Comparison of ENCODE assay signal across 17 cellular contexts in genomic region chr6:167707686-167708500, GRCh38.
DNase-seq lines count a peak whose midpoint lies in the region; ATAC-seq and TF ChIP-seq lines count a peak whose summit lies in the region.
"Had no signal": no experiment of that assay in that cellular context is flagged by ENCODE, and none has a peak within 500 bp of the region (broad histone marks: within the 10 kb centered on the region; RNA-seq: fewer than 3 reads in every experiment).

No MANE protein-coding gene starts in this region.

- no peak overlapping the region for H3K4me3 Mint-ChIP-seq in activated CD8-positive, alpha-beta memory T cell treated with anti-CD3 and anti-CD28 coated beads, Interleukin-2, amount 10 ng/mL, durations not matched to agents 7 days and 5 days
- H3K4me3 Mint-ChIP-seq in neural crest cell, result no peak overlapping the region
- H3K4me3 Mint-ChIP-seq: CD4-positive, alpha-beta T cell had no signal

- CTCF ChIA-PET in activated CD8-positive, alpha-beta memory T cell treated with anti-CD3 and anti-CD28 coated beads, Interleukin-2, amount 10 ng/mL, durations not matched to agents 7 days and 5 days (lab: Charles Lee), result no interaction called here

- DNase-seq in activated CD8-positive, alpha-beta memory T cell treated with anti-CD3 and anti-CD28 coated beads, Interleukin-2, amount 10 ng/mL, durations not matched to agents 7 days and 5 days, result peak; percentile 21
- no peak for DNase-seq in activated CD8-positive, alpha-beta memory T cell treated with anti-CD3 and anti-CD28 coated beads for 24 hours
- peak; percentile 35 for DNase-seq in kidney epithelial cell (ENCODE audit: low read depth)
- no peak for DNase-seq in neural crest cell (ENCODE audit: low read depth, low spot score)
- DNase-seq in activated effector memory CD4-positive, alpha-beta T cell treated with anti-CD3 and anti-CD28 coated beads, Interleukin-2, amount 50 U/mL, for 16 hours, result no peak
- DNase-seq in foreskin fibroblast, result no peak
- DNase-seq: 8988T; BE2C; CD4-positive, alpha-beta T cell; EL; HCEC 1CT; KBM-7; NCI-H1436 treated with DMSO at 0.1 percent for 48 hours; NCI-H2029 treated with DMSO at 0.1 percent for 48 hours; NCI-H774 had no signal

- H3K4me3 ChIP-seq in kidney epithelial cell (ENCODE audit: low read depth, low read length), result no peak overlapping the region
- H3K4me3 ChIP-seq in foreskin fibroblast (ENCODE audit: low read depth in 1 of 2, low read length in 2 of 2), result no peak overlapping the region

- peaks cover 9% of the 10 kb centered on the region for H3K27me3 ChIP-seq in kidney epithelial cell (ENCODE audit: control insufficient read depth, insufficient read depth, low read length)
- H3K27me3 ChIP-seq: BE2C had no signal

- ATAC-seq in activated CD8-positive, alpha-beta memory T cell treated with anti-CD3 and anti-CD28 coated beads, Interleukin-2, amount 10 ng/mL, durations not matched to agents 7 days and 5 days, result no peak
- ATAC-seq in GM21786 (IDR thresholded peaks at IDR 0.05; ENCODE audit: unreplicated experiment), result no peak
- no peak for ATAC-seq in GM18868 (IDR thresholded peaks at IDR 0.05; ENCODE audit: unreplicated experiment)

- peaks cover 20% of the 10 kb centered on the region for H3K4me1 Mint-ChIP-seq in activated CD8-positive, alpha-beta memory T cell treated with anti-CD3 and anti-CD28 coated beads, Interleukin-2, amount 10 ng/mL, durations not matched to agents 7 days and 5 days
- peaks cover 4% of the 10 kb centered on the region for H3K4me1 Mint-ChIP-seq in neural crest cell

- no peaks in the 10 kb centered on the region for H3K36me3 ChIP-seq in kidney epithelial cell (ENCODE audit: control insufficient read depth, insufficient read depth, low read length)
- H3K36me3 ChIP-seq: BE2C had no signal

- no peak for TF ChIP-seq CTCF in kidney epithelial cell (IDR thresholded peaks at IDR 0.05; ENCODE audit: insufficient read depth, low read length, poor library complexity, severe bottlenecking)
- no peak for TF ChIP-seq CTCF in neural crest cell (conservative IDR thresholded peaks at IDR 0.05)
- TF ChIP-seq CTCF in foreskin fibroblast (IDR thresholded peaks at IDR 0.05; ENCODE audit: low read depth, low read length), result no peak

- no peaks in the 10 kb centered on the region for H3K9me3 Mint-ChIP-seq in activated CD8-positive, alpha-beta memory T cell treated with anti-CD3 and anti-CD28 coated beads, Interleukin-2, amount 10 ng/mL, durations not matched to agents 7 days and 5 days (ENCODE audit: low read depth)
- H3K9me3 Mint-ChIP-seq in neural crest cell, result no peaks in the 10 kb centered on the region
- H3K9me3 Mint-ChIP-seq: CD4-positive, alpha-beta T cell had no signal

- peaks cover 66% of the 10 kb centered on the region for H3K27me3 Mint-ChIP-seq in activated CD8-positive, alpha-beta memory T cell treated with anti-CD3 and anti-CD28 coated beads, Interleukin-2, amount 10 ng/mL, durations not matched to agents 7 days and 5 days
- peaks cover 29% of the 10 kb centered on the region for H3K27me3 Mint-ChIP-seq in neural crest cell (ENCODE audit: low read depth)

- H3K27ac Mint-ChIP-seq in activated CD8-positive, alpha-beta memory T cell treated with anti-CD3 and anti-CD28 coated beads, Interleukin-2, amount 10 ng/mL, durations not matched to agents 7 days and 5 days, result no peak overlapping the region
- H3K27ac Mint-ChIP-seq in neural crest cell (ENCODE audit: unreplicated experiment), result peak overlapping the region; percentile 76
- H3K27ac Mint-ChIP-seq: CD4-positive, alpha-beta T cell had no signal

- H3K36me3 Mint-ChIP-seq in activated CD8-positive, alpha-beta memory T cell treated with anti-CD3 and anti-CD28 coated beads, Interleukin-2, amount 10 ng/mL, durations not matched to agents 7 days and 5 days, result no peaks in the 10 kb centered on the region
- no peaks in the 10 kb centered on the region for H3K36me3 Mint-ChIP-seq in neural crest cell (ENCODE audit: low read depth)

Comparison
In these comparisons a context has a peak if more than half of its experiments do, and no peak if none do; other contexts are left out.
1. DNase-seq: peak in activated CD8-positive, alpha-beta memory T cell treated with anti-CD3 and anti-CD28 coated beads, Interleukin-2, amount 10 ng/mL, durations not matched to agents 7 days and 5 days (single experiment) and kidney epithelial cell (single experiment); none in activated CD8-positive, alpha-beta memory T cell treated with anti-CD3 and anti-CD28 coated beads for 24 hours (single experiment), neural crest cell (single experiment), activated effector memory CD4-positive, alpha-beta T cell treated with anti-CD3 and anti-CD28 coated beads, Interleukin-2, amount 50 U/mL, for 16 hours (single experiment) and foreskin fibroblast (0 of 2).